ENCODE assay signal across 14 cellular contexts in genomic region chr20:2749343-2749950, GRCh38.
"Had no signal": no experiment of that assay in that cellular context is flagged by ENCODE, and none has a peak within 500 bp of the region (broad histone marks: within the 10 kb centered on the region; RNA-seq: fewer than 3 reads in every experiment).

No MANE protein-coding gene starts in this region.

- DNase-seq: activated CD4-positive, alpha-beta T cell treated with anti-CD3 and anti-CD28 coated beads, Interleukin-2, amount 10 ng/mL, durations not matched to agents 24 days and 14 days; activated naive CD4-positive, alpha-beta T cell treated with anti-CD3 and anti-CD28 coated beads, Interleukin-2, amount 10 ng/mL, durations not matched to agents 7 days and 5 days; effector CD8-positive, alpha-beta T cell; foreskin melanocyte; immature natural killer cell; left cardiac atrium; naive B cell had no signal

- H3K27ac Mint-ChIP-seq: activated CD4-positive, alpha-beta T cell treated with anti-CD3 and anti-CD28 coated beads, Interleukin-2, amount 10 ng/mL, durations not matched to agents 24 days and 14 days; activated naive CD4-positive, alpha-beta T cell treated with anti-CD3 and anti-CD28 coated beads, Interleukin-2, amount 10 ng/mL, durations not matched to agents 7 days and 5 days; activated T-helper 1 cell treated with anti-CD3 and anti-CD28 coated beads, Interleukin-12 subunit alpha, Interleukin-12 subunit beta, Interleukin-2, Interleukin-4 antibody, amounts not matched to agents 30 ng/mL and 10 ng/mL and 1 ng/mL, durations not matched to agents 14 hours and 24 hours and 36 hours; stimulated activated effector memory CD8-positive, alpha-beta T cell treated with anti-CD3 and anti-CD28 coated beads, Interleukin-12 subunit alpha, Interleukin-12 subunit beta, amount 100 ng/mL, for 72 hours had no signal

- H3K36me3 Mint-ChIP-seq: activated naive CD4-positive, alpha-beta T cell treated with anti-CD3 and anti-CD28 coated beads, Interleukin-2, amount 10 ng/mL, durations not matched to agents 7 days and 5 days; immature natural killer cell; naive B cell; stimulated activated effector memory CD8-positive, alpha-beta T cell treated with anti-CD3 and anti-CD28 coated beads, Interleukin-12 subunit alpha, Interleukin-12 subunit beta, amount 100 ng/mL, for 72 hours had no signal

- H3K9me3 Mint-ChIP-seq: activated CD4-positive, alpha-beta T cell treated with anti-CD3 and anti-CD28 coated beads, Interleukin-2, amount 10 ng/mL, durations not matched to agents 24 days and 14 days; activated naive CD4-positive, alpha-beta T cell treated with anti-CD3 and anti-CD28 coated beads, Interleukin-2, amount 10 ng/mL, durations not matched to agents 7 days and 5 days; activated T-helper 1 cell treated with anti-CD3 and anti-CD28 coated beads, Interleukin-12 subunit alpha, Interleukin-12 subunit beta, Interleukin-2, Interleukin-4 antibody, amounts not matched to agents 30 ng/mL and 10 ng/mL and 1 ng/mL, durations not matched to agents 14 hours and 24 hours and 36 hours; immature natural killer cell; stimulated activated effector memory CD8-positive, alpha-beta T cell treated with anti-CD3 and anti-CD28 coated beads, Interleukin-12 subunit alpha, Interleukin-12 subunit beta, amount 100 ng/mL, for 72 hours had no signal

- H3K9me3 ChIP-seq: right atrium auricular region, tibial nerve had no signal

- H3K36me3 ChIP-seq: cardiac muscle cell, right atrium auricular region, tibial nerve had no signal

- H3K4me2 ChIP-seq: smooth muscle cell had no signal

- H3K4me3 ChIP-seq: cardiac muscle cell, lung, right atrium auricular region, smooth muscle cell, tibial nerve had no signal

- H3K4me3 Mint-ChIP-seq: activated CD4-positive, alpha-beta T cell treated with anti-CD3 and anti-CD28 coated beads, Interleukin-2, amount 10 ng/mL, durations not matched to agents 24 days and 14 days; activated naive CD4-positive, alpha-beta T cell treated with anti-CD3 and anti-CD28 coated beads, Interleukin-2, amount 10 ng/mL, durations not matched to agents 7 days and 5 days; activated T-helper 1 cell treated with anti-CD3 and anti-CD28 coated beads, Interleukin-12 subunit alpha, Interleukin-12 subunit beta, Interleukin-2, Interleukin-4 antibody, amounts not matched to agents 30 ng/mL and 10 ng/mL and 1 ng/mL, durations not matched to agents 14 hours and 24 hours and 36 hours had no signal

- H3K27ac ChIP-seq: cardiac muscle cell, right atrium auricular region, tibial nerve had no signal
